19 cellular contexts compared by ENCODE assay signal in genomic region chr16:24819462-24820040, GRCh38. TPM values are rescaled to one million over a fixed set of nuclear protein-coding genes. Genes with fewer than 3 reads are reported as not detected.
DNase-seq lines count a peak whose midpoint lies in the region; ATAC-seq and TF ChIP-seq lines count a peak whose summit lies in the region.
"Had no signal": no experiment of that assay in that cellular context is flagged by ENCODE, and none has a peak within 500 bp of the region (broad histone marks: within the 10 kb centered on the region; RNA-seq: fewer than 3 reads in every experiment).

No MANE protein-coding gene starts in this region.

- peaks cover 63% of the 10 kb centered on the region for H3K36me3 Mint-ChIP-seq in CD4-positive, CD25-positive, alpha-beta regulatory T cell
- H3K36me3 Mint-ChIP-seq in GM23338 (ENCODE audit: low read depth) (peaks cover 94% of the 10 kb centered on the region), brain (peaks cover 79% of the 10 kb centered on the region)

- no peak for DNase-seq in CD4-positive, CD25-positive, alpha-beta regulatory T cell
- no peak for DNase-seq in GM23338 (ENCODE audit: low spot score)
- DNase-seq in myocyte (ENCODE audit: low read depth), result peak; percentile 16
- DNase-seq in RKO (ENCODE audit: low spot score), result no peak
- DNase-seq: activated CD4-positive, alpha-beta T cell treated with anti-CD3 and anti-CD28 coated beads, Interleukin-2, amount 10 ng/mL, durations not matched to agents 7 days and 5 days; cortex of kidney; NCI-H2029 treated with DMSO at 0.1 percent for 48 hours; PC-9; substantia nigra had no signal

- peaks cover 32% of the 10 kb centered on the region for H4K20me1 ChIP-seq in GM23338 (replicated peaks; ENCODE audit: insufficient read depth)

- no peak overlapping the region for H3K4me2 ChIP-seq in GM23338
- H3K4me2 ChIP-seq: PC-9 had no signal

- no peaks in the 10 kb centered on the region for H3K9me3 ChIP-seq in CD4-positive, CD25-positive, alpha-beta regulatory T cell (ENCODE audit: control insufficient read depth in 2 of 2, low read length in 2 of 2)

- H3K4me1 Mint-ChIP-seq in CD4-positive, CD25-positive, alpha-beta regulatory T cell, result no peaks in the 10 kb centered on the region
- H3K4me1 Mint-ChIP-seq in GM23338 (no peaks in the 10 kb centered on the region), brain (peaks cover 4% of the 10 kb centered on the region)
- H3K4me1 Mint-ChIP-seq: activated CD4-positive, alpha-beta T cell treated with anti-CD3 and anti-CD28 coated beads, Interleukin-2, amount 10 ng/mL, durations not matched to agents 7 days and 5 days; memory B cell had no signal

- peaks cover 96% of the 10 kb centered on the region for H3K36me3 ChIP-seq in CD4-positive, CD25-positive, alpha-beta regulatory T cell (ENCODE audit: control insufficient read depth, insufficient read depth, low read length)
- H3K36me3 ChIP-seq in GM23338 (ENCODE audit: insufficient read depth), result peaks cover 87% of the 10 kb centered on the region

- no peak overlapping the region for H3K4me3 Mint-ChIP-seq in CD4-positive, CD25-positive, alpha-beta regulatory T cell
- H3K4me3 Mint-ChIP-seq in GM23338 (no peak overlapping the region), brain (peak overlapping the region in 1 of 5 experiments; percentile 36)
- H3K4me3 Mint-ChIP-seq: activated CD4-positive, alpha-beta T cell treated with anti-CD3 and anti-CD28 coated beads, Interleukin-2, amount 10 ng/mL, durations not matched to agents 7 days and 5 days; activated T-helper 1 cell treated with anti-CD3 and anti-CD28 coated beads, Interleukin-12 subunit alpha, Interleukin-12 subunit beta, Interleukin-2, Interleukin-4 antibody, amounts not matched to agents 30 ng/mL and 10 ng/mL and 1 ng/mL, durations not matched to agents 14 hours and 24 hours and 36 hours; memory B cell had no signal

- H3K27me3 ChIP-seq in CD4-positive, CD25-positive, alpha-beta regulatory T cell (ENCODE audit: control insufficient read depth, insufficient read depth, low read length), result no peaks in the 10 kb centered on the region
- H3K27me3 ChIP-seq in GM23338 (ENCODE audit: insufficient read depth), result no peaks in the 10 kb centered on the region

- H3K27ac ChIP-seq in CD4-positive, CD25-positive, alpha-beta regulatory T cell (ENCODE audit: insufficient read depth, low read length, poor library complexity, severe bottlenecking), result no peak overlapping the region
- H3K27ac ChIP-seq in GM23338 (ENCODE audit: low read depth), result peak overlapping the region; percentile 63; the same call in 1 of the 2 replicates
- H3K27ac ChIP-seq: PC-9, SK-N-MC had no signal

- no peak overlapping the region for H2AFZ ChIP-seq in GM23338
- H2AFZ ChIP-seq: PC-9 had no signal

- TF ChIP-seq CTCF in GM23338 (conservative IDR thresholded peaks at IDR 0.05; ENCODE audit: low read depth in 2 of 2) (no peak), brain (conservative IDR thresholded peaks at IDR 0.05) (no peak)

- H3K27me3 Mint-ChIP-seq in CD4-positive, CD25-positive, alpha-beta regulatory T cell, result no peaks in the 10 kb centered on the region
- H3K27me3 Mint-ChIP-seq in GM23338 (ENCODE audit: insufficient read depth, low read depth, poor library complexity), result peaks cover 17% of the 10 kb centered on the region
- no peaks in the 10 kb centered on the region for H3K27me3 Mint-ChIP-seq in brain
- H3K27me3 Mint-ChIP-seq: activated CD4-positive, alpha-beta T cell treated with anti-CD3 and anti-CD28 coated beads, Interleukin-2, amount 10 ng/mL, durations not matched to agents 7 days and 5 days; memory B cell had no signal

- H3K9me2 ChIP-seq in GM23338 (ENCODE audit: insufficient read depth), result no peaks in the 10 kb centered on the region

- H3K79me2 ChIP-seq in GM23338 (replicated peaks; ENCODE audit: insufficient read depth), result peaks cover 7% of the 10 kb centered on the region

- peaks cover 38% of the 10 kb centered on the region for H3F3A ChIP-seq in GM23338 (replicated peaks; ENCODE audit: low read depth)

- no peak overlapping the region for H3K4me3 ChIP-seq in CD4-positive, CD25-positive, alpha-beta regulatory T cell (ENCODE audit: low read depth, low read length)
- H3K4me3 ChIP-seq in GM23338, result no peak overlapping the region
- H3K4me3 ChIP-seq: PC-9, SK-N-MC had no signal

- no peaks in the 10 kb centered on the region for H3K9me3 Mint-ChIP-seq in CD4-positive, CD25-positive, alpha-beta regulatory T cell
- H3K9me3 Mint-ChIP-seq in GM23338, result no peaks in the 10 kb centered on the region
- H3K9me3 Mint-ChIP-seq in brain, result no peaks in the 10 kb centered on the region
- H3K9me3 Mint-ChIP-seq: activated CD4-positive, alpha-beta T cell treated with anti-CD3 and anti-CD28 coated beads, Interleukin-2, amount 10 ng/mL, durations not matched to agents 7 days and 5 days; activated T-helper 1 cell treated with anti-CD3 and anti-CD28 coated beads, Interleukin-12 subunit alpha, Interleukin-12 subunit beta, Interleukin-2, Interleukin-4 antibody, amounts not matched to agents 30 ng/mL and 10 ng/mL and 1 ng/mL, durations not matched to agents 14 hours and 24 hours and 36 hours; memory B cell had no signal

- no peaks in the 10 kb centered on the region for H3K4me1 ChIP-seq in CD4-positive, CD25-positive, alpha-beta regulatory T cell (ENCODE audit: control insufficient read depth, insufficient read depth, low read length, poor library complexity, severe bottlenecking)
- H3K4me1 ChIP-seq in GM23338 (ENCODE audit: insufficient read depth), result no peaks in the 10 kb centered on the region

- ATAC-seq in CD4-positive, CD25-positive, alpha-beta regulatory T cell (ENCODE audit: low read depth in 2 of 2), result no peak
- ATAC-seq in GM23338 (no peak), HG03565 (IDR thresholded peaks at IDR 0.05; ENCODE audit: unreplicated experiment) (no peak), GM19455 (IDR thresholded peaks at IDR 0.05; ENCODE audit: unreplicated experiment) (no peak), GM21526 (IDR thresholded peaks at IDR 0.05; ENCODE audit: low FRiP score, unreplicated experiment) (no peak)

- peak overlapping the region in 2 of 3 donors; percentile 54 to 58 for H3K27ac Mint-ChIP-seq in CD4-positive, CD25-positive, alpha-beta regulatory T cell
- no peak overlapping the region for H3K27ac Mint-ChIP-seq in GM23338
- H3K27ac Mint-ChIP-seq in brain, result peak overlapping the region in 3 of 5 experiments; percentile 15 to 78 (median 57)
- H3K27ac Mint-ChIP-seq: activated T-helper 1 cell treated with anti-CD3 and anti-CD28 coated beads, Interleukin-12 subunit alpha, Interleukin-12 subunit beta, Interleukin-2, Interleukin-4 antibody, amounts not matched to agents 30 ng/mL and 10 ng/mL and 1 ng/mL, durations not matched to agents 14 hours and 24 hours and 36 hours; memory B cell had no signal

TF ChIP-seq in GM23338, 12 proteins besides CTCF, POLR2A, EP300 and RAD21:
- TF ChIP-seq CREB1 (CRISPR knock-in tag; IDR thresholded peaks at IDR 0.05; ENCODE audit: low read depth) (no peak), EZH2phosphoT487 (IDR thresholded peaks at IDR 0.05; ENCODE audit: unreplicated experiment) (no peak)
TF ChIP-seq in GM23338: peak in this region for 0.

RNA-seq across cellular contexts. Expression of gene SLC5A11, which starts 26.2 kb away (rescaled TPM):
- total RNA-seq in CD4-positive, CD25-positive, alpha-beta regulatory T cell, result not detected
- polyA plus RNA-seq in CD4-positive, CD25-positive, alpha-beta regulatory T cell, result not detected
- total RNA-seq in GM23338 (2014; rRNA removed; shearing (Covaris generic)), result 0.07 TPM in 1 of 2 replicates, not detected in the other
- polyA plus RNA-seq in GM23338 (2016; fragmentation: Nextera tagmentation; extraction: Ambion mirVana) (0.10 TPM in 1 of 2 replicates, not detected in the other), brain (ENCODE audit: insufficient read depth, low read depth, low replicate concordance) (16.1 TPM)
- 0.26 TPM in 1 of 2 replicates, not detected in the other for total RNA-seq in myocyte
- not detected for polyA plus RNA-seq in myocyte (2012)
- total RNA-seq: activated CD4-positive, alpha-beta T cell treated with anti-CD3 and anti-CD28 coated beads, Interleukin-2, amount 10 ng/mL, durations not matched to agents 7 days and 5 days; epithelial cell of proximal tubule; renal cortical epithelial cell had no signal
- polyA plus RNA-seq: neural cell had no signal
